ENCODE assay signal across 8 cellular contexts in genomic region chr9:104386425-104387069, GRCh38.
DNase-seq lines count a peak whose midpoint lies in the region; ATAC-seq and TF ChIP-seq lines count a peak whose summit lies in the region.

No MANE protein-coding gene starts in this region.

- no peaks in the 10 kb centered on the region for H3K36me3 ChIP-seq in mucosa of descending colon (ENCODE audit: low read depth)

- intact Hi-C loops in mucosa of descending colon (cut with DNase I, micrococcal nuclease) = loop anchor here in 1 of 2 donors (10.0 kb wide), 1 partner anchor 212 kb away; no protein-coding TSS in a partner anchor
- intact Hi-C loops in activated CD4-positive, alpha-beta memory T cell treated with anti-CD3 and anti-CD28 coated beads for 36 hours (cut with micrococcal nuclease) = loop anchor here (1.0 to 10.0 kb wide), 2 partner anchors 209 to 358 kb away; partner anchors contain the start of gene NIPSNAP3A

- H3K4me1 ChIP-seq in mucosa of descending colon (ENCODE audit: low read depth) = no peaks in the 10 kb centered on the region

- TF ChIP-seq CTCF in mucosa of descending colon (IDR thresholded peaks at IDR 0.05) = peak; percentile 26

- CTCF ChIA-PET in activated CD4-positive, alpha-beta memory T cell treated with anti-CD3 and anti-CD28 coated beads for 36 hours (lab: Charles Lee) = interaction anchor here (0.6 to 1.2 kb wide), 6 partner anchors 10 to 988 kb away, joined by 3 to 7 read pairs (median 3); no protein-coding TSS in a partner anchor

- no peak overlapping the region for H3K27ac Mint-ChIP-seq in T-helper 17 cell
- H3K27ac Mint-ChIP-seq in activated CD4-positive, alpha-beta memory T cell treated with anti-CD3 and anti-CD28 coated beads for 36 hours = no peak overlapping the region

- POLR2A ChIA-PET in activated CD4-positive, alpha-beta memory T cell treated with anti-CD3 and anti-CD28 coated beads for 36 hours (lab: Charles Lee) = no interaction called here

- H3K4me1 Mint-ChIP-seq in T-helper 17 cell = peaks cover 2% of the 10 kb centered on the region
- no peaks in the 10 kb centered on the region for H3K4me1 Mint-ChIP-seq in activated CD4-positive, alpha-beta memory T cell treated with anti-CD3 and anti-CD28 coated beads for 36 hours (ENCODE audit: low read depth)

- peaks cover 2% of the 10 kb centered on the region for H3K36me3 Mint-ChIP-seq in T-helper 17 cell (ENCODE audit: low read depth)
- H3K36me3 Mint-ChIP-seq in activated CD4-positive, alpha-beta memory T cell treated with anti-CD3 and anti-CD28 coated beads for 36 hours = no peaks in the 10 kb centered on the region

- ATAC-seq in GM18873 (IDR thresholded peaks at IDR 0.05; ENCODE audit: low FRiP score, unreplicated experiment) (peak; percentile 70), HG03457 (IDR thresholded peaks at IDR 0.05; ENCODE audit: unreplicated experiment) (peak; percentile 77), mucosa of descending colon (peak; percentile 80), T-helper 17 cell (no peak)

- no peak overlapping the region for H3K4me3 ChIP-seq in mucosa of descending colon

- peak; percentile 44 for DNase-seq in AG20443 (ENCODE audit: low spot score)
- peak; percentile 29 for DNase-seq in NCI-H460 (ENCODE audit: extremely low read depth, low read depth)
- DNase-seq in cerebellum (ENCODE audit: low spot score) = peak; percentile 23
- no peak for DNase-seq in mucosa of descending colon
- DNase-seq in T-helper 17 cell = no peak
- no peak for DNase-seq in activated CD4-positive, alpha-beta memory T cell treated with anti-CD3 and anti-CD28 coated beads for 36 hours

- H3K9me3 ChIP-seq in mucosa of descending colon = no peaks in the 10 kb centered on the region
- no peaks in the 10 kb centered on the region for H3K9me3 ChIP-seq in T-helper 17 cell (ENCODE audit: control insufficient read depth, low read length, poor library complexity, severe bottlenecking)

- no peak overlapping the region for H3K4me3 Mint-ChIP-seq in T-helper 17 cell
- no peak overlapping the region for H3K4me3 Mint-ChIP-seq in activated CD4-positive, alpha-beta memory T cell treated with anti-CD3 and anti-CD28 coated beads for 36 hours

- H3K9me3 Mint-ChIP-seq in activated CD4-positive, alpha-beta memory T cell treated with anti-CD3 and anti-CD28 coated beads for 36 hours = no peaks in the 10 kb centered on the region

- peaks cover 29% of the 10 kb centered on the region for H3K27me3 Mint-ChIP-seq in T-helper 17 cell
- no peaks in the 10 kb centered on the region for H3K27me3 Mint-ChIP-seq in activated CD4-positive, alpha-beta memory T cell treated with anti-CD3 and anti-CD28 coated beads for 36 hours

Comparison
In these comparisons a context has a peak if more than half of its experiments do, and no peak if none do; other contexts are left out.
1. DNase-seq: peak in AG20443 (single experiment), NCI-H460 (single experiment) and cerebellum (single experiment); none in mucosa of descending colon (0 of 3), T-helper 17 cell (0 of 3) and activated CD4-positive, alpha-beta memory T cell treated with anti-CD3 and anti-CD28 coated beads for 36 hours (single experiment).